23 cellular contexts compared by ENCODE assay signal in genomic region chr1:111417755-111418154, GRCh38. TPM values are rescaled to one million over a fixed set of nuclear protein-coding genes. Genes with fewer than 3 reads are reported as not detected.
DNase-seq lines count a peak whose midpoint lies in the region; ATAC-seq and TF ChIP-seq lines count a peak whose summit lies in the region.
"Had no signal": no experiment of that assay in that cellular context is flagged by ENCODE, and none has a peak within 500 bp of the region (broad histone marks: within the 10 kb centered on the region; RNA-seq: fewer than 3 reads in every experiment).

No MANE protein-coding gene starts in this region.

- no peak overlapping the region for H3K4me2 ChIP-seq in GM23338

- H3K9me3 Mint-ChIP-seq in GM23338 (no peaks in the 10 kb centered on the region), endodermal cell (no peaks in the 10 kb centered on the region)
- H3K9me3 Mint-ChIP-seq: activated CD4-positive, alpha-beta T cell treated with anti-CD3 and anti-CD28 coated beads, Interleukin-2, amount 10 ng/mL, durations not matched to agents 7 days and 5 days; activated T-helper 17 cell treated with anti-CD3 and anti-CD28 coated beads, Interleukin-2, amount 50 U/mL, for 72 hours had no signal

- H3K36me3 ChIP-seq in GM23338 (ENCODE audit: insufficient read depth) (no peaks in the 10 kb centered on the region), endodermal cell (ENCODE audit: control insufficient read depth, insufficient read depth, low read length) (no peaks in the 10 kb centered on the region), liver (ENCODE audit: control insufficient read depth in 4 of 4, insufficient read depth in 3 of 4, low read depth in 1 of 4, low read length in 3 of 4) (peaks cover 0 to 8% (median 4%) of the 10 kb centered on the region in 4 donors)
- H3K36me3 ChIP-seq: SJSA1, transverse colon had no signal

- no peaks in the 10 kb centered on the region for H3K9me3 ChIP-seq in AG04450 (ENCODE audit: control insufficient read depth, insufficient read depth, low read length)
- no peaks in the 10 kb centered on the region for H3K9me3 ChIP-seq in endodermal cell (ENCODE audit: control insufficient read depth, low read length)
- no peaks in the 10 kb centered on the region for H3K9me3 ChIP-seq in liver (ENCODE audit: control insufficient read depth in 4 of 4, low read length in 3 of 4)
- H3K9me3 ChIP-seq: SJSA1, stomach, transverse colon had no signal

- H3K9ac ChIP-seq in endodermal cell (ENCODE audit: extremely low read depth, low read length, poor library complexity, severe bottlenecking) (no peak overlapping the region), liver (ENCODE audit: low read depth in 1 of 2, low read length in 2 of 2) (no peak overlapping the region)

- 97% methylated on average over 1 of the region's 1 CpG; no CpG with 5 or more reads in 1 of the 2 experiments for WGBS in endodermal cell (ENCODE audit: insufficient coverage in 1 of 2, insufficient read length in 1 of 2), 2 experiments
- WGBS in liver: 48% methylated on average over 1 of the region's 1 CpG

- TF ChIP-seq RAD21 in liver (IDR thresholded peaks at IDR 0.05): peak; percentile 24 to 26

- H3K4me3 ChIP-seq in AG04450 (ENCODE audit: low read depth, low read length) (no peak overlapping the region), GM23338 (no peak overlapping the region), endodermal cell (ENCODE audit: low read length) (no peak overlapping the region), liver (ENCODE audit: low read depth in 1 of 3, low read length in 3 of 3) (no peak overlapping the region)
- H3K4me3 ChIP-seq: SJSA1, stomach, transverse colon had no signal

- H3F3A ChIP-seq in GM23338 (replicated peaks; ENCODE audit: low read depth): no peaks in the 10 kb centered on the region

- H3K36me3 Mint-ChIP-seq in GM23338 (ENCODE audit: low read depth): no peaks in the 10 kb centered on the region
- no peaks in the 10 kb centered on the region for H3K36me3 Mint-ChIP-seq in endodermal cell (ENCODE audit: low read depth)

- H2AFZ ChIP-seq in GM23338: no peak overlapping the region

- no peak for TF ChIP-seq CTCF in AG04450 (IDR thresholded peaks at IDR 0.05; ENCODE audit: low read depth, low read length)
- TF ChIP-seq CTCF in GM23338 (conservative IDR thresholded peaks at IDR 0.05; ENCODE audit: low read depth in 2 of 2): no peak
- no peak for TF ChIP-seq CTCF in endodermal cell (conservative IDR thresholded peaks at IDR 0.05)
- TF ChIP-seq CTCF in liver (IDR thresholded peaks at IDR 0.05; ENCODE audit: low read depth, low read length, missing input control): no peak

- H3K27me3 ChIP-seq in AG04450 (ENCODE audit: control insufficient read depth, insufficient read depth, low read length) (peaks cover 6% of the 10 kb centered on the region), GM23338 (ENCODE audit: insufficient read depth) (no peaks in the 10 kb centered on the region), endodermal cell (ENCODE audit: control insufficient read depth, insufficient read depth, low read length, poor library complexity, severe bottlenecking) (no peaks in the 10 kb centered on the region), liver (ENCODE audit: control insufficient read depth in 4 of 4, insufficient read depth in 4 of 4, low read length in 3 of 4) (no peaks in the 10 kb centered on the region)
- H3K27me3 ChIP-seq: stomach, transverse colon had no signal

- no peak overlapping the region for H3K4me3 Mint-ChIP-seq in GM23338
- no peak overlapping the region for H3K4me3 Mint-ChIP-seq in endodermal cell
- H3K4me3 Mint-ChIP-seq: activated CD4-positive, alpha-beta T cell treated with anti-CD3 and anti-CD28 coated beads, Interleukin-2, amount 10 ng/mL, durations not matched to agents 7 days and 5 days; activated naive CD8-positive, alpha-beta T cell; activated T-helper 17 cell treated with anti-CD3 and anti-CD28 coated beads, Interleukin-2, amount 50 U/mL, for 72 hours; naive thymus-derived CD4-positive, alpha-beta T cell had no signal

- H3K79me2 ChIP-seq in GM23338 (replicated peaks; ENCODE audit: insufficient read depth): no peaks in the 10 kb centered on the region

- H3K4me1 Mint-ChIP-seq in GM23338 (no peaks in the 10 kb centered on the region; the same call in 2 of the 3 replicates), endodermal cell (peaks cover 18% of the 10 kb centered on the region)
- H3K4me1 Mint-ChIP-seq: activated T-helper 17 cell treated with anti-CD3 and anti-CD28 coated beads, Interleukin-2, amount 50 U/mL, for 72 hours had no signal

- POLR2A ChIA-PET in AG04450 (lab: Yijun Ruan, JAX): interaction anchor here (1.1 to 1.4 kb wide), 3 partner anchors 11 to 227 kb away, joined by 3 to 6 read pairs (median 5); no protein-coding TSS in a partner anchor

- H3K27ac Mint-ChIP-seq in GM23338 (no peak overlapping the region), endodermal cell (peak overlapping the region; percentile 26)
- H3K27ac Mint-ChIP-seq: activated CD4-positive, alpha-beta T cell treated with anti-CD3 and anti-CD28 coated beads, Interleukin-2, amount 10 ng/mL, durations not matched to agents 7 days and 5 days; activated naive CD8-positive, alpha-beta T cell; activated T-helper 17 cell treated with anti-CD3 and anti-CD28 coated beads, Interleukin-2, amount 50 U/mL, for 72 hours; naive thymus-derived CD4-positive, alpha-beta T cell had no signal

- CTCF ChIA-PET in AG04450 (lab: Charles Lee): interaction anchor here (1.1 to 3.1 kb wide), 3 partner anchors 11 to 20 kb away, joined by 3 to 40 read pairs (median 3); no protein-coding TSS in a partner anchor

- H3K27ac ChIP-seq in AG04450 (ENCODE audit: low read depth, low read length) (no peak overlapping the region), GM23338 (ENCODE audit: low read depth) (no peak overlapping the region), endodermal cell (ENCODE audit: low read depth, low read length) (no peak overlapping the region), liver (ENCODE audit: low read depth in 1 of 2, low read length in 2 of 2) (peak overlapping the region; percentile 38 to 44)
- H3K27ac ChIP-seq: SJSA1, stomach, transverse colon had no signal

- peak; percentile 50 for DNase-seq in AG04450 (ENCODE audit: low read depth, low spot score)
- DNase-seq in GM23338 (ENCODE audit: low spot score): peak; percentile 10
- no peak for DNase-seq in endodermal cell
- no peak for DNase-seq in GM03348 (ENCODE audit: low spot score)
- DNase-seq in activated CD4-positive, alpha-beta T cell treated with anti-CD3 and anti-CD28 coated beads for 1 hour: no peak
- no peak for DNase-seq in NAMALWA (ENCODE audit: low spot score)
- DNase-seq: ACHN; activated CD4-positive, alpha-beta T cell treated with anti-CD3 and anti-CD28 coated beads, Interleukin-2, amount 10 ng/mL, durations not matched to agents 7 days and 5 days; effector CD4-positive, alpha-beta T cell; erythroblast; kidney glomerular epithelial cell; naive thymus-derived CD4-positive, alpha-beta T cell; NCI-H1105; NCI-H2081; stimulated activated CD4-positive, alpha-beta T cell treated with anti-CD3 and anti-CD28 coated beads, Interleukin-12 subunit alpha, Interleukin-12 subunit beta, amount 100 ng/mL, for 4 hours; stomach; T-helper 1 cell; transverse colon had no signal

- H4K20me1 ChIP-seq in GM23338 (replicated peaks; ENCODE audit: insufficient read depth): no peaks in the 10 kb centered on the region

- peaks cover 6% of the 10 kb centered on the region; the same call in 1 of the 2 replicates for H3K9me2 ChIP-seq in GM23338 (ENCODE audit: insufficient read depth)

- H3K27me3 Mint-ChIP-seq in GM23338 (ENCODE audit: insufficient read depth, low read depth, poor library complexity) (no peaks in the 10 kb centered on the region), endodermal cell (ENCODE audit: insufficient read depth) (no peaks in the 10 kb centered on the region)
- H3K27me3 Mint-ChIP-seq: activated CD4-positive, alpha-beta T cell treated with anti-CD3 and anti-CD28 coated beads, Interleukin-2, amount 10 ng/mL, durations not matched to agents 7 days and 5 days; activated naive CD8-positive, alpha-beta T cell; activated T-helper 17 cell treated with anti-CD3 and anti-CD28 coated beads, Interleukin-2, amount 50 U/mL, for 72 hours had no signal

- H3K4me1 ChIP-seq in GM23338 (ENCODE audit: insufficient read depth) (no peaks in the 10 kb centered on the region), endodermal cell (ENCODE audit: control insufficient read depth, insufficient read depth, low read length) (peaks cover 3% of the 10 kb centered on the region), liver (ENCODE audit: control insufficient read depth in 4 of 4, insufficient read depth in 4 of 4, low read length in 3 of 4) (peaks cover 0 to 23% (median 20%) of the 10 kb centered on the region in 4 donors)
- H3K4me1 ChIP-seq: SJSA1 had no signal

- ATAC-seq in GM23338 (no peak), HG03139 (IDR thresholded peaks at IDR 0.05; ENCODE audit: unreplicated experiment) (no peak)
- ATAC-seq: activated T-helper 17 cell treated with anti-CD3 and anti-CD28 coated beads, Interleukin-2, amount 50 U/mL, for 72 hours; naive thymus-derived CD4-positive, alpha-beta T cell had no signal

RNA-seq across cellular contexts. Expression of gene OVGP1, which starts 9.8 kb away (rescaled TPM):
- polyA plus RNA-seq in AG04450 (2011; rRNA removed) (0.94 and 0.99 TPM in 2 replicates), GM23338 (2016; fragmentation: Nextera tagmentation; extraction: Ambion mirVana) (0.82 and 0.99 TPM in 2 replicates), liver (10 to 100 TPM in 1 of 2 donors, under 1 TPM in 1; 0.96 to 10.9 TPM)
- 0.22 and 0.23 TPM in 2 replicates for polyA minus RNA-seq in AG04450 (2011; rRNA and poly(A)+ RNA removed)
- total RNA-seq in GM23338 (2014; rRNA removed; shearing (Covaris generic)): 0.93 and 1.0 TPM in 2 replicates
- total RNA-seq in endodermal cell (1 to 10 TPM in 1 of 2 donors, under 1 TPM in 1; 0.73 to 4.2 TPM), liver (10 to 100 TPM in 1 of 2 donors, 1 to 10 TPM in 1; 2.8 to 10.6 TPM)
- polyA plus RNA-seq in endodermal cell (2013, experiment 1 of 2): 2.2 TPM
- 2.3 TPM for polyA plus RNA-seq in endodermal cell (2013, experiment 2 of 2)

RNA-seq across cellular contexts. Expression of gene WDR77, which starts 31.3 kb away (rescaled TPM):
- polyA plus RNA-seq in AG04450 (2011; rRNA removed) (80.9 and 86.9 TPM in 2 replicates), GM23338 (2016; fragmentation: Nextera tagmentation; extraction: Ambion mirVana) (75.0 and 85.9 TPM in 2 replicates), liver (10 to 100 TPM; 17.9 to 25.3 TPM)
- 75.9 and 86.0 TPM in 2 replicates for polyA minus RNA-seq in AG04450 (2011; rRNA and poly(A)+ RNA removed)
- 111 and 117 TPM in 2 replicates for total RNA-seq in GM23338 (2014; rRNA removed; shearing (Covaris generic))
- total RNA-seq in endodermal cell (10 to 100 TPM; 60.4 to 68.4 TPM), liver (10 to 100 TPM; 12.7 to 21.9 TPM)
- polyA plus RNA-seq in endodermal cell (2013, experiment 1 of 2): 41.7 TPM
- polyA plus RNA-seq in endodermal cell (2013, experiment 2 of 2): 39.0 TPM

RNA-seq across cellular contexts. Expression of gene ATP5PB, which starts 31.5 kb away (rescaled TPM):
- polyA plus RNA-seq in AG04450 (2011; rRNA removed) (425 and 519 TPM in 2 replicates), GM23338 (2016; fragmentation: Nextera tagmentation; extraction: Ambion mirVana) (260 and 279 TPM in 2 replicates), liver (100 to 1,000 TPM; 234 to 257 TPM)
- 162 and 202 TPM in 2 replicates for polyA minus RNA-seq in AG04450 (2011; rRNA and poly(A)+ RNA removed)
- total RNA-seq in GM23338 (2014; rRNA removed; shearing (Covaris generic)): 272 and 300 TPM in 2 replicates
- total RNA-seq in endodermal cell (100 to 1,000 TPM; 165 to 181 TPM), liver (100 to 1,000 TPM; 143 to 212 TPM)
- polyA plus RNA-seq in endodermal cell (2013, experiment 1 of 2): 310 TPM
- polyA plus RNA-seq in endodermal cell (2013, experiment 2 of 2): 311 TPM

RNA-seq across cellular contexts. Expression of gene C1orf162, which starts 56.0 kb away (rescaled TPM):
- 0.27 and 0.32 TPM in 2 replicates for polyA plus RNA-seq in AG04450 (2011; rRNA removed)
- polyA minus RNA-seq in AG04450 (2011; rRNA and poly(A)+ RNA removed): 0.22 TPM in 1 of 2 replicates, not detected in the other
- 0.16 and 0.69 TPM in 2 replicates for total RNA-seq in GM23338 (2014; rRNA removed; shearing (Covaris generic))
- polyA plus RNA-seq in GM23338 (2016; fragmentation: Nextera tagmentation; extraction: Ambion mirVana): 0.28 and 0.47 TPM in 2 replicates
- under 1 TPM; 0.26 to 0.60 TPM for total RNA-seq in endodermal cell
- polyA plus RNA-seq in endodermal cell (2013, experiment 1 of 2): 0.93 TPM
- polyA plus RNA-seq in endodermal cell (2013, experiment 2 of 2): 0.95 TPM
- 1 to 10 TPM; 4.0 to 6.4 TPM for total RNA-seq in liver
- 10 to 100 TPM; 14.4 to 16.3 TPM for polyA plus RNA-seq in liver
- total RNA-seq: SJSA1 had no signal

Comparison
In these comparisons a context has a peak if more than half of its experiments do, and no peak if none do; other contexts are left out.
1. DNase-seq: peak in AG04450 (single experiment) and GM23338 (single experiment); none in endodermal cell (single experiment), GM03348 (single experiment), activated CD4-positive, alpha-beta T cell treated with anti-CD3 and anti-CD28 coated beads for 1 hour (single experiment) and NAMALWA (single experiment).
2. H3K27ac ChIP-seq: peak in liver (2 of 2); none in AG04450 (single experiment), GM23338 (single experiment) and endodermal cell (single experiment).